11 cellular contexts compared by ENCODE assay signal in genomic region chr10:52443419-52444388, GRCh38.
DNase-seq lines count a peak whose midpoint lies in the region; ATAC-seq, FAIRE-seq and TF ChIP-seq lines count a peak whose summit lies in the region.
"Had no signal": no experiment of that assay in that cellular context is flagged by ENCODE, and none has a peak within 500 bp of the region (broad histone marks: within the 10 kb centered on the region; RNA-seq: fewer than 3 reads in every experiment).

No MANE protein-coding gene starts in this region.

- DNase-seq in AG10803 (ENCODE audit: low read depth) (peak; percentile 93), LoVo (ENCODE audit: low spot score) (peak; percentile 87), nephron progenitor cell (no peak), COR-L47 (lab: John Stamatoyannopoulos, UW) (no peak), NCI-H446 treated with DMSO at 0.1 percent for 48 hours (lab: John Stamatoyannopoulos, UW) (no peak), tibial nerve (ENCODE audit: low spot score in 2 of 2) (no peak)
- DNase-seq: NCI-H345 had no signal

- 13 to 27% methylated on average over 3 of the region's 3 CpGs for WGBS in tibial nerve, 2 donors

- H3K36me3 Mint-ChIP-seq in nephron progenitor cell (ENCODE audit: low read depth), result no peaks in the 10 kb centered on the region

- no peaks in the 10 kb centered on the region for H3K36me3 ChIP-seq in tibial nerve

- TF ChIP-seq CTCF in AG10803 (conservative IDR thresholded peaks at IDR 0.05; ENCODE audit: low read length) (no peak), nephron progenitor cell (IDR thresholded peaks at IDR 0.05) (no peak), tibial nerve (IDR thresholded peaks at IDR 0.05) (no peak)

- H3K27ac ChIP-seq in tibial nerve, result peak overlapping the region in 1 of 4 donors; percentile 29

- H3K4me3 ChIP-seq in AG10803 (ENCODE audit: low read length) (no peak overlapping the region), tibial nerve (no peak overlapping the region)

- no peaks in the 10 kb centered on the region for H3K9me3 ChIP-seq in tibial nerve

- H3K27me3 ChIP-seq in tibial nerve, result no peaks in the 10 kb centered on the region

- peak; percentile 78 for FAIRE-seq in endometrium (lab: Jason Lieb, UNC)

- no peak for TF ChIP-seq POLR2A in tibial nerve (IDR thresholded peaks at IDR 0.05)

- TF ChIP-seq EP300 in tibial nerve (IDR thresholded peaks at IDR 0.05), result peak in 1 of 2 donors; percentile 66

- peaks cover 19% of the 10 kb centered on the region for H3K4me1 Mint-ChIP-seq in nephron progenitor cell
- H3K4me1 Mint-ChIP-seq: central memory CD8-positive, alpha-beta T cell had no signal

- H3K9me3 Mint-ChIP-seq in nephron progenitor cell, result no peaks in the 10 kb centered on the region

- no peaks in the 10 kb centered on the region for H3K4me1 ChIP-seq in tibial nerve

- H3K27ac Mint-ChIP-seq in nephron progenitor cell, result peak overlapping the region; percentile 55
- H3K27ac Mint-ChIP-seq: progenitor cell of endocrine pancreas had no signal

- no peak for ATAC-seq in GM21515 (IDR thresholded peaks at IDR 0.05; ENCODE audit: unreplicated experiment)

- H3K27me3 Mint-ChIP-seq in nephron progenitor cell (ENCODE audit: low read depth, poor library complexity), result no peaks in the 10 kb centered on the region
- H3K27me3 Mint-ChIP-seq: central memory CD8-positive, alpha-beta T cell had no signal

- no peak overlapping the region for H3K4me3 Mint-ChIP-seq in nephron progenitor cell
- H3K4me3 Mint-ChIP-seq: central memory CD8-positive, alpha-beta T cell had no signal

Comparison
In these comparisons a context has a peak if more than half of its experiments do, and no peak if none do; other contexts are left out.
1. DNase-seq: peak in AG10803 (single experiment) and LoVo (single experiment); none in nephron progenitor cell (single experiment), COR-L47 (single experiment), NCI-H446 treated with DMSO at 0.1 percent for 48 hours (single experiment) and tibial nerve (0 of 2).